ENCODE assay signal across 1 cellular context in the genomic region with DNA sequence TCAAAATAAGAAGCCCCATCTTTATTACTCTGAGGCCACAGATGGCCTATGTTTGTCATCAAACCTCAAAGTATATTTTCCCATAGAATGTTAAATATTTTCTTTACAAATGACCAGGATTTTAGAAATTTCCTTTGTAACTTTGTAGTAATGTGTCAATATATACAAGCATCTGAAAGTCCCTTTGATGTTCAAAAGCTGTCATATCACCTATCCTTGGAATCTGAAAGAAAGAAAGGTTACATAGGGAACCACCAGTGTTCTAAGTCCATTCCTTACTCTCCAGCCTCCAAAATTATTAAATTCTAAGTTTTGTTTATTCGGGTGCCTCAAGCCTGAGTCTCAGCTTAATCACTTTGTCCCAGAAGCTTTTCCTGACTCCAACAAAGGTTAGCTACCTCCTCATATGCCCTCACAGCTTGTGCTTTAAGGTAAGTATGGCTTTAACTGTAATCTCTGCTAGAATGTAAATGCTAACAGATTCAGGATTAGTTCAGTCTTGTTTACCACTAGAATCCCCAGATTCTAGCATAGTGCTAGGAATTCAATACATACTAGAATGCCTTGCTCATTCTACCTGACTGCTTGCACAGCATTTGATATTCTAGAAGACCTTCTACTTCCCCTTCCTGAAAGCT.
TF ChIP-seq lines count a peak whose summit lies in the region.

No MANE protein-coding gene starts in this region.

TF ChIP-seq in GM23338, 12 proteins besides CTCF, POLR2A, EP300 and RAD21 (continued from another document):
- TF ChIP-seq, protein P1, sequence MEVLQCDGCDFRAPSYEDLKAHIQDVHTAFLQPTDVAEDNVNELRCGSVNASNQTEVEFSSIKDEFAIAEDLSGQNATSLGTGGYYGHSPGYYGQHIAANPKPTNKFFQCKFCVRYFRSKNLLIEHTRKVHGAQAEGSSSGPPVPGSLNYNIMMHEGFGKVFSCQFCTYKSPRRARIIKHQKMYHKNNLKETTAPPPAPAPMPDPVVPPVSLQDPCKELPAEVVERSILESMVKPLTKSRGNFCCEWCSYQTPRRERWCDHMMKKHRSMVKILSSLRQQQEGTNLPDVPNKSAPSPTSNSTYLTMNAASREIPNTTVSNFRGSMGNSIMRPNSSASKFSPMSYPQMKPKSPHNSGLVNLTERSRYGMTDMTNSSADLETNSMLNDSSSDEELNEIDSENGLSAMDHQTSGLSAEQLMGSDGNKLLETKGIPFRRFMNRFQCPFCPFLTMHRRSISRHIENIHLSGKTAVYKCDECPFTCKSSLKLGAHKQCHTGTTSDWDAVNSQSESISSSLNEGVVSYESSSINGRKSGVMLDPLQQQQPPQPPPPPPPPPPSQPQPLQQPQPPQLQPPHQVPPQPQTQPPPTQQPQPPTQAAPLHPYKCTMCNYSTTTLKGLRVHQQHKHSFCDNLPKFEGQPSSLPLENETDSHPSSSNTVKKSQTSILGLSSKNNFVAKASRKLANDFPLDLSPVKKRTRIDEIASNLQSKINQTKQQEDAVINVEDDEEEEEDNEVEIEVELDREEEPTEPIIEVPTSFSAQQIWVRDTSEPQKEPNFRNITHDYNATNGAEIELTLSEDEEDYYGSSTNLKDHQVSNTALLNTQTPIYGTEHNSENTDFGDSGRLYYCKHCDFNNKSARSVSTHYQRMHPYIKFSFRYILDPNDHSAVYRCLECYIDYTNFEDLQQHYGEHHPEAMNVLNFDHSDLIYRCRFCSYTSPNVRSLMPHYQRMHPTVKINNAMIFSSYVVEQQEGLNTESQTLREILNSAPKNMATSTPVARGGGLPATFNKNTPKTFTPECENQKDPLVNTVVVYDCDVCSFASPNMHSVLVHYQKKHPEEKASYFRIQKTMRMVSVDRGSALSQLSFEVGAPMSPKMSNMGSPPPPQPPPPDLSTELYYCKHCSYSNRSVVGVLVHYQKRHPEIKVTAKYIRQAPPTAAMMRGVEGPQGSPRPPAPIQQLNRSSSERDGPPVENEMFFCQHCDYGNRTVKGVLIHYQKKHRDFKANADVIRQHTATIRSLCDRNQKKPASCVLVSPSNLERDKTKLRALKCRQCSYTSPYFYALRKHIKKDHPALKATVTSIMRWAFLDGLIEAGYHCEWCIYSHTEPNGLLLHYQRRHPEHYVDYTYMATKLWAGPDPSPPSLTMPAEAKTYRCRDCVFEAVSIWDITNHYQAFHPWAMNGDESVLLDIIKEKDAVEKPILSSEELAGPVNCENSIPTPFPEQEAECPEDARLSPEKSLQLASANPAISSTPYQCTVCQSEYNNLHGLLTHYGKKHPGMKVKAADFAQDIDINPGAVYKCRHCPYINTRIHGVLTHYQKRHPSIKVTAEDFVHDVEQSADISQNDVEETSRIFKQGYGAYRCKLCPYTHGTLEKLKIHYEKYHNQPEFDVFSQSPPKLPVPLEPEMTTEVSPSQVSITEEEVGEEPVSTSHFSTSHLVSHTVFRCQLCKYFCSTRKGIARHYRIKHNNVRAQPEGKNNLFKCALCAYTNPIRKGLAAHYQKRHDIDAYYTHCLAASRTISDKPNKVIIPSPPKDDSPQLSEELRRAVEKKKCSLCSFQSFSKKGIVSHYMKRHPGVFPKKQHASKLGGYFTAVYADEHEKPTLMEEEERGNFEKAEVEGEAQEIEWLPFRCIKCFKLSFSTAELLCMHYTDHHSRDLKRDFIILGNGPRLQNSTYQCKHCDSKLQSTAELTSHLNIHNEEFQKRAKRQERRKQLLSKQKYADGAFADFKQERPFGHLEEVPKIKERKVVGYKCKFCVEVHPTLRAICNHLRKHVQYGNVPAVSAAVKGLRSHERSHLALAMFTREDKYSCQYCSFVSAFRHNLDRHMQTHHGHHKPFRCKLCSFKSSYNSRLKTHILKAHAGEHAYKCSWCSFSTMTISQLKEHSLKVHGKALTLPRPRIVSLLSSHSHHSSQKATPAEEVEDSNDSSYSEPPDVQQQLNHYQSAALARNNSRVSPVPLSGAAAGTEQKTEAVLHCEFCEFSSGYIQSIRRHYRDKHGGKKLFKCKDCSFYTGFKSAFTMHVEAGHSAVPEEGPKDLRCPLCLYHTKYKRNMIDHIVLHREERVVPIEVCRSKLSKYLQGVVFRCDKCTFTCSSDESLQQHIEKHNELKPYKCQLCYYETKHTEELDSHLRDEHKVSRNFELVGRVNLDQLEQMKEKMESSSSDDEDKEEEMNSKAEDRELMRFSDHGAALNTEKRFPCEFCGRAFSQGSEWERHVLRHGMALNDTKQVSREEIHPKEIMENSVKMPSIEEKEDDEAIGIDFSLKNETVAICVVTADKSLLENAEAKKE (CRISPR knock-in tag; IDR thresholded peaks at IDR 0.05): no peak
- TF ChIP-seq, protein P2, sequence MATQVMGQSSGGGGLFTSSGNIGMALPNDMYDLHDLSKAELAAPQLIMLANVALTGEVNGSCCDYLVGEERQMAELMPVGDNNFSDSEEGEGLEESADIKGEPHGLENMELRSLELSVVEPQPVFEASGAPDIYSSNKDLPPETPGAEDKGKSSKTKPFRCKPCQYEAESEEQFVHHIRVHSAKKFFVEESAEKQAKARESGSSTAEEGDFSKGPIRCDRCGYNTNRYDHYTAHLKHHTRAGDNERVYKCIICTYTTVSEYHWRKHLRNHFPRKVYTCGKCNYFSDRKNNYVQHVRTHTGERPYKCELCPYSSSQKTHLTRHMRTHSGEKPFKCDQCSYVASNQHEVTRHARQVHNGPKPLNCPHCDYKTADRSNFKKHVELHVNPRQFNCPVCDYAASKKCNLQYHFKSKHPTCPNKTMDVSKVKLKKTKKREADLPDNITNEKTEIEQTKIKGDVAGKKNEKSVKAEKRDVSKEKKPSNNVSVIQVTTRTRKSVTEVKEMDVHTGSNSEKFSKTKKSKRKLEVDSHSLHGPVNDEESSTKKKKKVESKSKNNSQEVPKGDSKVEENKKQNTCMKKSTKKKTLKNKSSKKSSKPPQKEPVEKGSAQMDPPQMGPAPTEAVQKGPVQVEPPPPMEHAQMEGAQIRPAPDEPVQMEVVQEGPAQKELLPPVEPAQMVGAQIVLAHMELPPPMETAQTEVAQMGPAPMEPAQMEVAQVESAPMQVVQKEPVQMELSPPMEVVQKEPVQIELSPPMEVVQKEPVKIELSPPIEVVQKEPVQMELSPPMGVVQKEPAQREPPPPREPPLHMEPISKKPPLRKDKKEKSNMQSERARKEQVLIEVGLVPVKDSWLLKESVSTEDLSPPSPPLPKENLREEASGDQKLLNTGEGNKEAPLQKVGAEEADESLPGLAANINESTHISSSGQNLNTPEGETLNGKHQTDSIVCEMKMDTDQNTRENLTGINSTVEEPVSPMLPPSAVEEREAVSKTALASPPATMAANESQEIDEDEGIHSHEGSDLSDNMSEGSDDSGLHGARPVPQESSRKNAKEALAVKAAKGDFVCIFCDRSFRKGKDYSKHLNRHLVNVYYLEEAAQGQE (IDR thresholded peaks at IDR 0.05; ENCODE audit: unreplicated experiment): no peak
- no peak for TF ChIP-seq EZH2 (IDR thresholded peaks at IDR 0.05; ENCODE audit: low read depth, unreplicated experiment)
- TF ChIP-seq NANOG (IDR thresholded peaks at IDR 0.05; ENCODE audit: borderline replicate concordance): no peak
- no peak for TF ChIP-seq JUNB (IDR thresholded peaks at IDR 0.05; ENCODE audit: unreplicated experiment)
- TF ChIP-seq ZNF114 (CRISPR knock-in tag; IDR thresholded peaks at IDR 0.05): no peak
- no peak for TF ChIP-seq POLR2AphosphoS5 (IDR thresholded peaks at IDR 0.05; ENCODE audit: low read depth)
- TF ChIP-seq, protein P3, sequence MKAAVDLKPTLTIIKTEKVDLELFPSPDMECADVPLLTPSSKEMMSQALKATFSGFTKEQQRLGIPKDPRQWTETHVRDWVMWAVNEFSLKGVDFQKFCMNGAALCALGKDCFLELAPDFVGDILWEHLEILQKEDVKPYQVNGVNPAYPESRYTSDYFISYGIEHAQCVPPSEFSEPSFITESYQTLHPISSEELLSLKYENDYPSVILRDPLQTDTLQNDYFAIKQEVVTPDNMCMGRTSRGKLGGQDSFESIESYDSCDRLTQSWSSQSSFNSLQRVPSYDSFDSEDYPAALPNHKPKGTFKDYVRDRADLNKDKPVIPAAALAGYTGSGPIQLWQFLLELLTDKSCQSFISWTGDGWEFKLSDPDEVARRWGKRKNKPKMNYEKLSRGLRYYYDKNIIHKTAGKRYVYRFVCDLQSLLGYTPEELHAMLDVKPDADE (IDR thresholded peaks at IDR 0.05): no peak
- TF ChIP-seq EZH2phosphoT487 (IDR thresholded peaks at IDR 0.05; ENCODE audit: unreplicated experiment): no peak
